Comparison of ENCODE assay signal across 8 cellular contexts in genomic region chr6:2971420-2972218, GRCh38. TPM values are rescaled to one million over a fixed set of nuclear protein-coding genes. Genes with fewer than 3 reads are reported as not detected.
A peak's percentile ranks its signal among the peaks of the same experiment; 100 is the strongest.
DNase-seq lines count a peak whose midpoint lies in the region; ATAC-seq, FAIRE-seq and TF ChIP-seq lines count a peak whose summit lies in the region.

TSS of gene SERPINB6 (minus strand) at chr6:2971567. CDS start at chr6:2959332, 12,235 bp downstream.

- no peaks in the 10 kb centered on the region for H4K20me1 ChIP-seq in Loucy (ENCODE audit: insufficient read depth, low read length, poor library complexity, severe bottlenecking)

- no peaks in the 10 kb centered on the region for H3K9me2 ChIP-seq in Loucy (replicated peaks; ENCODE audit: low read depth, low read length)

- H3K9me3 ChIP-seq in Loucy (ENCODE audit: insufficient read depth, low read depth, low read length) (no peaks in the 10 kb centered on the region; the same call in 1 of the 2 replicates), small intestine (ENCODE audit: control insufficient read depth, low read depth) (no peaks in the 10 kb centered on the region)

- WGBS in small intestine, 3 donors = 1 to 2% (median 2%) methylated on average over 53 to 63 of the region's 63 CpGs

- TF ChIP-seq CTCF in Loucy (conservative IDR thresholded peaks at IDR 0.05; ENCODE audit: low read length) = no peak; the same call in 1 of the 2 replicates

- H3F3A ChIP-seq in Loucy (ENCODE audit: low read depth) = 0 out of 2 replicates have a peak, but pooled peaks cover 4% of the 10 kb centered on the region

- DNase-seq in EL (peak; percentile 80), dermis blood vessel endothelial cell (peak; percentile 81), kidney glomerular epithelial cell (lab: John Stamatoyannopoulos, UW) (peak; percentile 35), small intestine (peak; percentile 94)
- peak; percentile 33 for DNase-seq in activated CD4-positive, alpha-beta T cell treated with anti-CD3 and anti-CD28 coated beads, Interleukin-2, amount 50 U/mL, for 1 hour

- peak within 1 kb of the TSS; percentile 76 for H3K9ac ChIP-seq in Loucy (ENCODE audit: low read depth, low read length, poor library complexity, severe bottlenecking)

- H3K27me3 ChIP-seq in Loucy (ENCODE audit: insufficient read depth, low read length, poor library complexity, severe bottlenecking) (no peaks in the 10 kb centered on the region), small intestine (ENCODE audit: control insufficient read depth in 2 of 2, insufficient read depth in 2 of 2, low read length in 2 of 2) (no peaks in the 10 kb centered on the region)

- peak within 1 kb of the TSS; percentile 73 for H3K4me2 ChIP-seq in Loucy (ENCODE audit: low read depth, low read length, poor library complexity, severe bottlenecking)

- H3K27ac ChIP-seq in small intestine (ENCODE audit: low read depth in 1 of 2, low read length in 1 of 2) = peak within 1 kb of the TSS; percentile 92 to 98

- no peaks in the 10 kb centered on the region for H3K36me3 ChIP-seq in Loucy (ENCODE audit: insufficient read depth, low read length)
- H3K36me3 ChIP-seq in small intestine (ENCODE audit: control insufficient read depth in 2 of 2, insufficient read depth in 2 of 2, low read length in 2 of 2) = no peaks in the 10 kb centered on the region

- H3K4me3 ChIP-seq in Loucy (ENCODE audit: low read length, poor library complexity, severe bottlenecking) (peak within 1 kb of the TSS; percentile 78), small intestine (ENCODE audit: low read depth in 1 of 2, low read length in 2 of 2) (peak within 1 kb of the TSS; percentile 81 to 92)

- H2AFZ ChIP-seq in Loucy (ENCODE audit: low read length) = peak within 1 kb of the TSS; percentile 95

- H3K4me1 ChIP-seq in Loucy (ENCODE audit: insufficient read depth, low read length, poor library complexity, severe bottlenecking) = peaks cover 10% of the 10 kb centered on the region
- peaks cover 2% of the 10 kb centered on the region in 2 donors for H3K4me1 ChIP-seq in small intestine (ENCODE audit: control insufficient read depth in 2 of 2, insufficient read depth in 1 of 2, low read depth in 1 of 2, low read length in 1 of 2)

- TF ChIP-seq POLR2A in GM18505 (IDR thresholded peaks at IDR 0.05; ENCODE audit: borderline replicate concordance, extremely low read depth, insufficient read depth, insufficient read length) = no peak

- no peak for FAIRE-seq in small intestine (lab: Jason Lieb, UNC)

- ATAC-seq in GM18505 (IDR thresholded peaks at IDR 0.05; ENCODE audit: unreplicated experiment) = no peak
- no peak for ATAC-seq in HG03565 (IDR thresholded peaks at IDR 0.05; ENCODE audit: unreplicated experiment)

- 0 out of 2 replicates have a peak, but pooled peaks cover 8% of the 10 kb centered on the region for H3K79me2 ChIP-seq in Loucy (ENCODE audit: insufficient read depth, low read length)

RNA-seq across cellular contexts. Expression of gene SERPINB6, which starts in this region (rescaled TPM):
- 127 and 135 TPM in 2 replicates for total RNA-seq in dermis blood vessel endothelial cell
- 100 to 1,000 TPM; 306 to 539 (median 531) TPM for polyA plus RNA-seq in small intestine

Comparison
In these comparisons a context has a peak if more than half of its experiments do, and no peak if none do; other contexts are left out.
1. DNase-seq: peak in every context shown above with its lines; median percentile 94 in small intestine; 81 in dermis blood vessel endothelial cell; 80 in EL; 35 in kidney glomerular epithelial cell; 33 in activated CD4-positive, alpha-beta T cell treated with anti-CD3 and anti-CD28 coated beads, Interleukin-2, amount 50 U/mL, for 1 hour.